18 cellular contexts compared by ENCODE assay signal in the genomic region with DNA sequence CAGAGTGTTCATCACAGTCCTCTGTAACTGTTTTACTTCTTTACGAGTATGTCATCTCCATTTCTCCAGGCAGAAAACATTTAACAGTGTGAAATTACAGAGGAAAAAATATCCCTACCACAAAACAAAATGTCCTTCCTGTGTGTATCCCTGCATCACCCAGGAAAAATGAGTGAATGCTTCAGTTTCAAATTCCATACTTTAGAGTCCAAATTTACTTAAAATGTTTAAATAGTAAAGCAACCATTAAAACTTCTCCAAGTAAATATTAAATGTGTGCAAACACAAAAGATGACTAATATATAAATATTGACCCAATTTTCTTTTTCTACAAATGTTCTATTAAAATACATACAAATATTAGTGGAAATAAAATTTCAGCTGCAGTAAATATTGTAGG.
"Had no signal": no experiment of that assay in that cellular context is flagged by ENCODE, and none has a peak within 500 bp of the region (broad histone marks: within the 10 kb centered on the region; RNA-seq: fewer than 3 reads in every experiment).

No MANE protein-coding gene starts in this region.

- H3K27me3 Mint-ChIP-seq: naive B cell had no signal

- H3K27me3 ChIP-seq: dorsolateral prefrontal cortex, esophagus muscularis mucosa, foreskin keratinocyte, gastroesophageal sphincter, heart left ventricle, hepatocyte, left lung had no signal

- H3K36me3 ChIP-seq: esophagus muscularis mucosa, gastroesophageal sphincter, heart left ventricle, left lung, lower lobe of right lung had no signal

- H3K27ac ChIP-seq: coronary artery, dorsolateral prefrontal cortex, esophagus muscularis mucosa, foreskin keratinocyte, gastroesophageal sphincter, heart left ventricle, hepatocyte, left lung, lower lobe of right lung had no signal

- H3K36me3 Mint-ChIP-seq: mesothelial cell of epicardium, naive B cell had no signal

- H3K4me1 Mint-ChIP-seq: mesothelial cell of epicardium, naive B cell had no signal

- H3K4me3 ChIP-seq: coronary artery, dorsolateral prefrontal cortex, esophagus muscularis mucosa, gastroesophageal sphincter, heart left ventricle, hepatocyte, left lung, lower lobe of right lung, mucosa of descending colon had no signal

- H3K4me3 Mint-ChIP-seq: mesothelial cell of epicardium, naive B cell had no signal

- ATAC-seq: foreskin keratinocyte, gastroesophageal sphincter, heart left ventricle, left cardiac atrium, left lung, left ventricle myocardium superior, lower lobe of right lung, mucosa of descending colon had no signal

- H3K9me3 Mint-ChIP-seq: mesothelial cell of epicardium, naive B cell had no signal

- H3K9me3 ChIP-seq: esophagus muscularis mucosa, gastroesophageal sphincter, heart left ventricle, left lung, lower lobe of right lung had no signal

- H3K4me1 ChIP-seq: esophagus muscularis mucosa, foreskin keratinocyte, gastroesophageal sphincter, heart left ventricle, left lung, lower lobe of right lung had no signal

- H3K27ac Mint-ChIP-seq: mesothelial cell of epicardium, naive B cell had no signal

- DNase-seq: dermis blood vessel endothelial cell; dorsolateral prefrontal cortex; effector CD4-positive, alpha-beta T cell; effector memory CD4-positive, alpha-beta T cell; foreskin keratinocyte; heart left ventricle; left cardiac atrium; left lung; left ventricle myocardium superior; lower lobe of right lung; mesenchymal stem cell; mucosa of descending colon; naive B cell had no signal
